In genomic region chr13:49560270-49561063, GRCh38 we compare ENCODE assay signal across 10 cellular contexts. TPM values are rescaled to one million over a fixed set of nuclear protein-coding genes. Genes with fewer than 3 reads are reported as not detected.
DNase-seq lines count a peak whose midpoint lies in the region; ATAC-seq and TF ChIP-seq lines count a peak whose summit lies in the region.
"Had no signal": no experiment of that assay in that cellular context is flagged by ENCODE, and none has a peak within 500 bp of the region (broad histone marks: within the 10 kb centered on the region; RNA-seq: fewer than 3 reads in every experiment).

No MANE protein-coding gene starts in this region.

- no peak overlapping the region for H3K27ac ChIP-seq in PC-9
- H3K27ac ChIP-seq: SJSA1 had no signal

- no peaks in the 10 kb centered on the region for H4K20me1 ChIP-seq in PC-9 (ENCODE audit: insufficient read depth)

- no peak overlapping the region for H2AFZ ChIP-seq in PC-9

- no peaks in the 10 kb centered on the region for H3K9me3 ChIP-seq in PC-9 (ENCODE audit: insufficient read depth, low read depth)
- H3K9me3 ChIP-seq: SJSA1 had no signal

- H3K27me3 ChIP-seq in PC-9 (ENCODE audit: insufficient read depth, low read depth): no peaks in the 10 kb centered on the region
- H3K27me3 ChIP-seq: SJSA1 had no signal

- BruUV-seq in PC-9 (replicated peaks; lab: Mats Ljungman, UMichigan): no TSS peak

- ATAC-seq in HG03139 (IDR thresholded peaks at IDR 0.05; ENCODE audit: unreplicated experiment): peak; percentile 56
- ATAC-seq in memory B cell (ENCODE audit: low read depth): no peak
- ATAC-seq in GM18498 (IDR thresholded peaks at IDR 0.05; ENCODE audit: unreplicated experiment): no peak

- H3K9me3 Mint-ChIP-seq in chondrocyte (ENCODE audit: low read depth) (no peaks in the 10 kb centered on the region), memory B cell (no peaks in the 10 kb centered on the region)
- H3K9me3 Mint-ChIP-seq in activated T-helper 2 cell treated with anti-CD3 and anti-CD28 coated beads, Interferon-gamma antibody, Interleukin-2, Interleukin-4, amounts not matched to agents 10 μg/mL and 5 μg/mL and 100 μg/mL, durations not matched to agents 14 hours and 24 hours and 36 hours: no peaks in the 10 kb centered on the region

- H3K4me1 ChIP-seq in PC-9 (replicated peaks; ENCODE audit: insufficient read depth): no peaks in the 10 kb centered on the region

- peaks cover 13% of the 10 kb centered on the region for H3K36me3 Mint-ChIP-seq in chondrocyte (ENCODE audit: low read depth)
- peaks cover 30% of the 10 kb centered on the region for H3K36me3 Mint-ChIP-seq in memory B cell
- H3K36me3 Mint-ChIP-seq in activated T-helper 2 cell treated with anti-CD3 and anti-CD28 coated beads, Interferon-gamma antibody, Interleukin-2, Interleukin-4, amounts not matched to agents 10 μg/mL and 5 μg/mL and 100 μg/mL, durations not matched to agents 14 hours and 24 hours and 36 hours (ENCODE audit: low read depth): peaks cover 44% of the 10 kb centered on the region

- no peak overlapping the region for H3K27ac Mint-ChIP-seq in chondrocyte (ENCODE audit: unreplicated experiment)
- peak overlapping the region; percentile 50 for H3K27ac Mint-ChIP-seq in memory B cell
- no peak overlapping the region for H3K27ac Mint-ChIP-seq in activated T-helper 2 cell treated with anti-CD3 and anti-CD28 coated beads, Interferon-gamma antibody, Interleukin-2, Interleukin-4, amounts not matched to agents 10 μg/mL and 5 μg/mL and 100 μg/mL, durations not matched to agents 14 hours and 24 hours and 36 hours

- H3K79me2 ChIP-seq in PC-9 (ENCODE audit: low read depth): no peaks in the 10 kb centered on the region

- POLR2A ChIA-PET in PC-9 (lab: Charles Lee; ENCODE audit: unreplicated experiment): interaction anchor here (0.6 kb wide), 1 partner anchor 558 kb away, joined by 3 read pairs; no protein-coding TSS in a partner anchor

- DNase-seq in COR-L47 (lab: John Stamatoyannopoulos, UW) (peak; percentile 32), chondrocyte (ENCODE audit: low spot score) (no peak), memory B cell (ENCODE audit: low spot score in 2 of 2) (no peak), PC-9 (no peak), G401 (ENCODE audit: low spot score) (no peak)
- no peak for DNase-seq in activated T-helper 2 cell treated with anti-CD3 and anti-CD28 coated beads, Interferon-gamma antibody, Interleukin-2, Interleukin-4, amounts not matched to agents 10 μg/mL and 5 μg/mL and 100 μg/mL, durations not matched to agents 14 hours and 24 hours and 36 hours (ENCODE audit: low spot score)
- DNase-seq: GF-D8 had no signal

- TF ChIP-seq CTCF in chondrocyte (IDR thresholded peaks at IDR 0.05) (peak; percentile 51), PC-9 (conservative IDR thresholded peaks at IDR 0.05) (no peak; the same call in 1 of the 2 replicates)

- H3K9me2 ChIP-seq in PC-9 (ENCODE audit: insufficient read depth): no peaks in the 10 kb centered on the region

- no peaks in the 10 kb centered on the region for H3K27me3 Mint-ChIP-seq in chondrocyte (ENCODE audit: low read depth)
- H3K27me3 Mint-ChIP-seq in memory B cell: no peaks in the 10 kb centered on the region
- H3K27me3 Mint-ChIP-seq in activated T-helper 2 cell treated with anti-CD3 and anti-CD28 coated beads, Interferon-gamma antibody, Interleukin-2, Interleukin-4, amounts not matched to agents 10 μg/mL and 5 μg/mL and 100 μg/mL, durations not matched to agents 14 hours and 24 hours and 36 hours (ENCODE audit: low read depth): no peaks in the 10 kb centered on the region

- H3K4me1 Mint-ChIP-seq in chondrocyte (ENCODE audit: low read depth): peaks cover 13% of the 10 kb centered on the region
- peaks cover 2% of the 10 kb centered on the region for H3K4me1 Mint-ChIP-seq in memory B cell
- peaks cover 5% of the 10 kb centered on the region for H3K4me1 Mint-ChIP-seq in activated T-helper 2 cell treated with anti-CD3 and anti-CD28 coated beads, Interferon-gamma antibody, Interleukin-2, Interleukin-4, amounts not matched to agents 10 μg/mL and 5 μg/mL and 100 μg/mL, durations not matched to agents 14 hours and 24 hours and 36 hours (ENCODE audit: low read depth)

- no peaks in the 10 kb centered on the region for H3F3A ChIP-seq in PC-9 (ENCODE audit: insufficient read depth, low read depth)

- no peak overlapping the region for H3K4me3 ChIP-seq in PC-9
- H3K4me3 ChIP-seq: SJSA1 had no signal

- no peak overlapping the region for H3K4me2 ChIP-seq in PC-9

- intact Hi-C loops in PC-9 (cut with micrococcal nuclease; ENCODE audit: unreplicated experiment): no loop called here
- intact Hi-C loops in activated T-helper 2 cell treated with anti-CD3 and anti-CD28 coated beads, Interferon-gamma antibody, Interleukin-2, Interleukin-4, amounts not matched to agents 10 μg/mL and 5 μg/mL and 100 μg/mL, durations not matched to agents 14 hours and 24 hours and 36 hours (cut with micrococcal nuclease): no loop called here

- in situ Hi-C loops in G401 (cut with HindIII; ENCODE audit: low sequenced_read_pairs): no loop called here

- CTCF ChIA-PET in PC-9 (lab: Charles Lee): no interaction called here

- H3K4me3 Mint-ChIP-seq in chondrocyte (ENCODE audit: unreplicated experiment) (no peak overlapping the region), memory B cell (no peak overlapping the region)
- H3K4me3 Mint-ChIP-seq in activated T-helper 2 cell treated with anti-CD3 and anti-CD28 coated beads, Interferon-gamma antibody, Interleukin-2, Interleukin-4, amounts not matched to agents 10 μg/mL and 5 μg/mL and 100 μg/mL, durations not matched to agents 14 hours and 24 hours and 36 hours (ENCODE audit: low read depth): no peak overlapping the region

- H3K36me3 ChIP-seq in PC-9 (ENCODE audit: low read depth): no peaks in the 10 kb centered on the region

RNA-seq across cellular contexts. Expression of gene RCBTB1, which starts 24.9 kb away (rescaled TPM):
- 20.1 to 21.3 TPM (median 20.6 TPM) in 3 replicates for total RNA-seq in chondrocyte
- total RNA-seq in PC-9 (2021): 14.6 and 16.1 TPM in 2 replicates
- total RNA-seq in activated T-helper 2 cell treated with anti-CD3 and anti-CD28 coated beads, Interferon-gamma antibody, Interleukin-2, Interleukin-4, amounts not matched to agents 10 μg/mL and 5 μg/mL and 100 μg/mL, durations not matched to agents 14 hours and 24 hours and 36 hours: 13.5 and 16.0 TPM in 2 replicates
- total RNA-seq in G401 (2014; rRNA removed; shearing (Covaris generic)): 15.4 and 28.2 TPM in 2 replicates
